ENCODE assay signal across 16 cellular contexts in the genomic region with DNA sequence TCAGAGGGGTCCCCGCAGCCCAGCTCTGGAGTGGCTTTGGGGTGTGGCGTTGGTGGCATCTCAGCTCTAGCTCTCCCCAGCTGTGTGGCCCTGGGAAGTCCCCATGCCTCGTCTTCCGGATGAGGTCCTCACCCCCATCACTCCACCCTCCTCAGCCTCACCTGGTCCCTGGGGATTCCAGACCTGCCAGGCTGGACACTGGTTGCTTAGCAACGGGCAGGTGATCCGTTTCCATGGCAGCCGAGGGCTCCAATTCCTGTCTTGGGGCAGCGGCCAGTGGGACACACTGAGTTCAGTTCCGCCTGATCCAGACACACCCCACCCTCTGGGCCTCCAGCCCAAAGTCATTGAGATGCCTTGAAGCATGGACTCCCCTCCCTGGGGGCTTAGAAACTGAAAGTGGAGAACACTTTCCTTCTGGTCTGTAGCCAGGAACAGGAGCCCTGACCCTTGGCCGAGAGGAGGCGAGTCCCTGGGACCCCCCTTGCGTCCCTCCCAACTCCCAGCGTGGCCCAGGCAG. TPM values are rescaled to one million over a fixed set of nuclear protein-coding genes. Genes with fewer than 3 reads are reported as not detected.
DNase-seq lines count a peak whose midpoint lies in the region; ATAC-seq, FAIRE-seq and TF ChIP-seq lines count a peak whose summit lies in the region.
"Had no signal": no experiment of that assay in that cellular context is flagged by ENCODE, and none has a peak within 500 bp of the region (broad histone marks: within the 10 kb centered on the region; RNA-seq: fewer than 3 reads in every experiment).

No MANE protein-coding gene starts in this region.

- no peak overlapping the region for H3K4me3 ChIP-seq in hepatocyte
- H3K4me3 ChIP-seq in thyroid gland (replicated peaks in 1 of 3) = no peak overlapping the region
- no peak overlapping the region for H3K4me3 ChIP-seq in SJCRH30
- H3K4me3 ChIP-seq: ascending aorta, GM23248 had no signal

- 78% methylated on average over 13 of the region's 13 CpGs for WGBS in hepatocyte (ENCODE audit: low lambda C conversion rate, missing lambda C conversion rate)
- 7 to 40% methylated on average over 6 to 11 of the region's 13 CpGs for WGBS in thyroid gland, 2 donors

- FAIRE-seq in H54 (lab: Jason Lieb, UNC) = no peak

- intact Hi-C loops in thyroid gland (cut with DNase I) = no loop called here

- H3K9me2 ChIP-seq in hepatocyte (replicated peaks; ENCODE audit: insufficient read depth) = no peaks in the 10 kb centered on the region

- peak overlapping the region; percentile 69 for H3K27ac ChIP-seq in hepatocyte
- peak overlapping the region in 2 of 3 donors; percentile 35 to 53 for H3K27ac ChIP-seq in thyroid gland
- no peak overlapping the region for H3K27ac ChIP-seq in SJCRH30
- H3K27ac ChIP-seq: ascending aorta, GM23248 had no signal

- no peak for TF ChIP-seq CTCF in hepatocyte (IDR thresholded peaks at IDR 0.05; ENCODE audit: poor library complexity)
- no peak for TF ChIP-seq CTCF in thyroid gland (IDR thresholded peaks at IDR 0.05)

- no peak overlapping the region for H3K4me2 ChIP-seq in hepatocyte

- H3K9me3 ChIP-seq in hepatocyte (ENCODE audit: low read depth) (no peaks in the 10 kb centered on the region), thyroid gland (no peaks in the 10 kb centered on the region), SJCRH30 (replicated peaks) (no peaks in the 10 kb centered on the region)

- H3K36me3 ChIP-seq in hepatocyte (replicated peaks; ENCODE audit: insufficient read depth, low read depth) (no peaks in the 10 kb centered on the region), thyroid gland (no peaks in the 10 kb centered on the region), SJCRH30 (no peaks in the 10 kb centered on the region)

- no peak for TF ChIP-seq POLR2A in thyroid gland (IDR thresholded peaks at IDR 0.05)
- TF ChIP-seq POLR2A in H54 (IDR thresholded peaks at IDR 0.05; ENCODE audit: low read depth, low read length) = no peak

- no peak overlapping the region for H2AFZ ChIP-seq in hepatocyte
- H2AFZ ChIP-seq: GM23248 had no signal

- H3K27me3 ChIP-seq in hepatocyte = no peaks in the 10 kb centered on the region
- no peaks in the 10 kb centered on the region for H3K27me3 ChIP-seq in thyroid gland
- H3K27me3 ChIP-seq in SJCRH30 = no peaks in the 10 kb centered on the region
- H3K27me3 ChIP-seq: ascending aorta had no signal

- DNase-seq in NCI-H2107 treated with DMSO at 0.1 percent for 48 hours (lab: John Stamatoyannopoulos, UW; ENCODE audit: unreplicated experiment) = peak; percentile 43
- no peak for DNase-seq in NCI-H2107 (lab: John Stamatoyannopoulos, UW)
- DNase-seq in NCI-H2196 (lab: John Stamatoyannopoulos, UW; ENCODE audit: unreplicated experiment) = peak; percentile 82
- DNase-seq in hepatocyte (ENCODE audit: low spot score) = peak; percentile 68
- peak; percentile 99 to 100 for DNase-seq in thyroid gland
- DNase-seq in H54 (ENCODE audit: insufficient read length, low spot score) = no peak
- DNase-seq in SJCRH30 = no peak
- DNase-seq: DND-41; effector memory CD4-positive, alpha-beta T cell; GM23248; MV-4-11 had no signal

- H3K79me2 ChIP-seq in hepatocyte = no peaks in the 10 kb centered on the region

- ATAC-seq in GM21717 (IDR thresholded peaks at IDR 0.05; ENCODE audit: unreplicated experiment) = no peak

- peaks cover 6% of the 10 kb centered on the region for H3K4me1 ChIP-seq in hepatocyte (ENCODE audit: insufficient read depth)
- peaks cover 3 to 4% of the 10 kb centered on the region in 2 donors for H3K4me1 ChIP-seq in thyroid gland
- H3K4me1 ChIP-seq in SJCRH30 = no peaks in the 10 kb centered on the region
- H3K4me1 ChIP-seq: ascending aorta had no signal

- no peaks in the 10 kb centered on the region for H4K20me1 ChIP-seq in hepatocyte (ENCODE audit: insufficient read depth, poor library complexity, severe bottlenecking)

RNA-seq across cellular contexts. Expression of a gene that starts 7.7 kb away (rescaled TPM):
- 35.7 and 43.7 TPM in 2 replicates for total RNA-seq in hepatocyte
- 38.4 and 50.9 TPM in 2 replicates for polyA plus RNA-seq in hepatocyte
- total RNA-seq in thyroid gland = under 1 TPM in 2 of 4 donors, not detected in 2; 0.63 to 0.68 TPM
- 0.18 and 0.41 TPM in 2 replicates for total RNA-seq in SJCRH30 (2014; rRNA removed; shearing (Covaris generic))
- total RNA-seq: ascending aorta; GM23248; T-helper 1 cell treated with Interleukin-12 subunit alpha and Interleukin-12 subunit beta and Interleukin-4 antibody, amounts not matched to agents 30 ng/mL and 1 ng/mL, for 36 hours had no signal
- polyA plus RNA-seq: GM23248 had no signal

RNA-seq across cellular contexts. Expression of a gene that starts 34.5 kb away (rescaled TPM):
- total RNA-seq in hepatocyte (27.2 and 34.9 TPM in 2 replicates), thyroid gland (10 to 100 TPM; 18.9 to 45.5 (median 27.7) TPM)
- polyA plus RNA-seq in hepatocyte = 22.1 and 23.0 TPM in 2 replicates
- 4.4 and 4.6 TPM in 2 replicates for total RNA-seq in SJCRH30 (2014; rRNA removed; shearing (Covaris generic))
- total RNA-seq: T-helper 1 cell treated with Interleukin-12 subunit alpha and Interleukin-12 subunit beta and Interleukin-4 antibody, amounts not matched to agents 30 ng/mL and 1 ng/mL, for 36 hours had no signal

RNA-seq across cellular contexts. Expression of a gene that starts 48.0 kb away (rescaled TPM):
- 0.16 and 2.4 TPM in 2 replicates for total RNA-seq in hepatocyte
- 1.2 TPM in 1 of 2 replicates, not detected in the other for polyA plus RNA-seq in hepatocyte
- not detected for total RNA-seq in thyroid gland
- total RNA-seq in SJCRH30 (2014; rRNA removed; shearing (Covaris generic)) = not detected in 2 replicates
- total RNA-seq: A673; ascending aorta; GM23248; T-helper 1 cell treated with Interleukin-12 subunit alpha and Interleukin-12 subunit beta and Interleukin-4 antibody, amounts not matched to agents 30 ng/mL and 1 ng/mL, for 36 hours; ureter had no signal
- polyA plus RNA-seq: GM23248 had no signal

RNA-seq across cellular contexts. Expression of a gene that starts 54.0 kb away (rescaled TPM):
- 144 and 178 TPM in 2 replicates for total RNA-seq in hepatocyte
- 204 and 219 TPM in 2 replicates for polyA plus RNA-seq in hepatocyte
- 100 to 1,000 TPM; 161 to 277 (median 199) TPM for total RNA-seq in thyroid gland
- total RNA-seq in SJCRH30 (2014; rRNA removed; shearing (Covaris generic)) = 232 TPM in 2 replicates

Comparison
In these comparisons a context has a peak if more than half of its experiments do, and no peak if none do; other contexts are left out.
1. DNase-seq: peak in NCI-H2107 treated with DMSO at 0.1 percent for 48 hours (single experiment), NCI-H2196 (single experiment), hepatocyte (single experiment) and thyroid gland (2 of 2); none in NCI-H2107 (single experiment), H54 (single experiment) and SJCRH30 (0 of 2).
2. RNA of a gene that starts 7.7 kb away (total RNA-seq): 35.7 to 43.7 TPM in hepatocyte; 0.63 to 0.68 TPM in thyroid gland and 0.18 to 0.41 TPM in SJCRH30; every median in the first group is over 10 times any median in the second.